ENCODE assay signal across 6 cellular contexts in genomic region chr11:112048256-112048655, GRCh38. TPM values are rescaled to one million over a fixed set of nuclear protein-coding genes. Genes with fewer than 3 reads are reported as not detected.
A peak's percentile ranks its signal among the peaks of the same experiment; 100 is the strongest.
DNase-seq lines count a peak whose midpoint lies in the region; ATAC-seq, FAIRE-seq and TF ChIP-seq lines count a peak whose summit lies in the region.
"Not testable (repeated sequence)": the region's sequence is repeated elsewhere in the genome, so short reads cannot be mapped to it uniquely, and the experiment has no call there.

No MANE protein-coding gene starts in this region.

- H3K4me1 ChIP-seq in ACC112 (ENCODE audit: control insufficient read depth, insufficient read depth, low read length, unreplicated experiment) (peaks cover 11% of the 10 kb centered on the region), K562 (replicated peaks in 1 of 2; ENCODE audit: control insufficient read depth in 2 of 2, insufficient read depth in 2 of 2, low read length in 2 of 2) (peaks cover 3 to 17% of the 10 kb centered on the region in 2 experiments; a peak in 4 of 5 replicates)

- DNase-seq in RWPE1 (ENCODE audit: low spot score); activated CD4-positive, alpha-beta T cell treated with anti-CD3 and anti-CD28 coated beads, Interleukin-2, amount 10 ng/mL, durations not matched to agents 7 days and 5 days; K562 (ENCODE audit: extremely low read depth in 1 of 4, low spot score in 3 of 4); nephron progenitor cell: not testable (repeated sequence)

- H3K36me3 Mint-ChIP-seq in IgD-negative memory B cell (peaks cover 10% of the 10 kb centered on the region), nephron progenitor cell (ENCODE audit: low read depth) (peaks cover 94% of the 10 kb centered on the region)
- H3K36me3 Mint-ChIP-seq in activated CD4-positive, alpha-beta T cell treated with anti-CD3 and anti-CD28 coated beads, Interleukin-2, amount 10 ng/mL, durations not matched to agents 7 days and 5 days (ENCODE audit: low read depth), result peaks cover 72% of the 10 kb centered on the region

- H3K36me3 ChIP-seq in ACC112 (ENCODE audit: insufficient read depth, low read length), result peaks cover 24% of the 10 kb centered on the region
- H3K36me3 ChIP-seq in K562 (ENCODE audit: control insufficient read depth, insufficient read depth, low read length), result peaks cover 89% of the 10 kb centered on the region

- FAIRE-seq in K562 (lab: Jason Lieb, UNC), result not testable (repeated sequence)

- TF ChIP-seq CTCF in RWPE1 (conservative IDR thresholded peaks at IDR 0.05; ENCODE audit: low read depth); K562 (IDR thresholded peaks at IDR 0.05 in 2 of 3, conservative IDR thresholded peaks at IDR 0.05 in 1 of 3; ENCODE audit: insufficient read depth in 2 of 3, low read depth in 1 of 3, low read length in 3 of 3); nephron progenitor cell (IDR thresholded peaks at IDR 0.05): not testable (repeated sequence)

- not testable (repeated sequence) for TF ChIP-seq EP300 in K562 (IDR thresholded peaks at IDR 0.05; ENCODE audit: low read length)

- H4K20me1 ChIP-seq in K562 (replicated peaks; ENCODE audit: control insufficient read depth, insufficient read depth, low read length), result not testable (repeated sequence)

- H3K9me1 ChIP-seq in K562 (ENCODE audit: control insufficient read depth, insufficient read depth, low read length), result not testable (repeated sequence)

- not testable (repeated sequence) for H3K9ac ChIP-seq in K562 (ENCODE audit: insufficient read depth in 1 of 2, low read depth in 2 of 2, low read length in 2 of 2)

- TF ChIP-seq RAD21 in K562 (CRISPR knock-in tag; conservative IDR thresholded peaks at IDR 0.05 in 1 of 2, IDR thresholded peaks at IDR 0.05 in 1 of 2), result not testable (repeated sequence)

- not testable (repeated sequence) for H3K9me3 ChIP-seq in K562 (replicated peaks; ENCODE audit: control insufficient read depth, insufficient read depth, low read depth, low read length)

- not testable (repeated sequence) for BruUV-seq in K562 (replicated peaks; lab: Mats Ljungman, UMichigan)

- CTCF ChIA-PET in RWPE1 (lab: Yijun Ruan, JAX); activated CD4-positive, alpha-beta T cell treated with anti-CD3 and anti-CD28 coated beads, Interleukin-2, amount 10 ng/mL, durations not matched to agents 7 days and 5 days (lab: Charles Lee); K562 (lab: Yijun Ruan, JAX; ENCODE audit: low intra/inter-chr PET ratio): not testable (repeated sequence)

- not testable (repeated sequence) for H3K27me3 ChIP-seq in ACC112 (ENCODE audit: insufficient read depth, low read length); K562 (ENCODE audit: control insufficient read depth in 2 of 2, insufficient read depth in 2 of 2, low read length in 2 of 2)

- H2AFZ ChIP-seq in ACC112 (ENCODE audit: low read length, unreplicated experiment); K562 (ENCODE audit: low read depth, low read length): not testable (repeated sequence)

- peak overlapping the region; percentile 59 to 93 (median 65) for H3K27ac Mint-ChIP-seq in IgD-negative memory B cell
- H3K27ac Mint-ChIP-seq in activated CD4-positive, alpha-beta T cell treated with anti-CD3 and anti-CD28 coated beads, Interleukin-2, amount 10 ng/mL, durations not matched to agents 7 days and 5 days, result peak overlapping the region; percentile 62
- peak overlapping the region; percentile 15 for H3K27ac Mint-ChIP-seq in nephron progenitor cell

- H3K4me3 ChIP-seq in ACC112 (ENCODE audit: low read depth, low read length); K562: not testable (repeated sequence)

- not testable (repeated sequence) for H3K4me2 ChIP-seq in K562 (ENCODE audit: insufficient read depth, low read length)

- WGBS in K562 (ENCODE audit: insufficient coverage, low coverage, missing lambda C conversion rate), result 92% methylated on average over 3 of the region's 3 CpGs

- not testable (repeated sequence) for H3K9me3 Mint-ChIP-seq in IgD-negative memory B cell; activated CD4-positive, alpha-beta T cell treated with anti-CD3 and anti-CD28 coated beads, Interleukin-2, amount 10 ng/mL, durations not matched to agents 7 days and 5 days
- peaks cover 29% of the 10 kb centered on the region for H3K9me3 Mint-ChIP-seq in nephron progenitor cell

- intact Hi-C loops in K562 (cut with micrococcal nuclease), result not testable (repeated sequence)

- peak overlapping the region; percentile 46 for H3K27ac ChIP-seq in ACC112 (ENCODE audit: low read depth, low read length)
- H3K27ac ChIP-seq in RWPE1, result peak overlapping the region; percentile 58
- not testable (repeated sequence) for H3K27ac ChIP-seq in K562 (ENCODE audit: extremely low read depth, low read depth, low read length)

- TF ChIP-seq POLR2A in K562 (conservative IDR thresholded peaks at IDR 0.05), result not testable (repeated sequence)

- not testable (repeated sequence) for ATAC-seq in K562

- not testable (repeated sequence) for H3K27me3 Mint-ChIP-seq in IgD-negative memory B cell; activated CD4-positive, alpha-beta T cell treated with anti-CD3 and anti-CD28 coated beads, Interleukin-2, amount 10 ng/mL, durations not matched to agents 7 days and 5 days; nephron progenitor cell (ENCODE audit: low read depth, poor library complexity)

- H3K4me3 Mint-ChIP-seq in IgD-negative memory B cell, result peak overlapping the region; percentile 6 to 81 (median 34)
- H3K4me3 Mint-ChIP-seq in activated CD4-positive, alpha-beta T cell treated with anti-CD3 and anti-CD28 coated beads, Interleukin-2, amount 10 ng/mL, durations not matched to agents 7 days and 5 days; nephron progenitor cell: not testable (repeated sequence)

- H3K79me2 ChIP-seq in ACC112 (ENCODE audit: control insufficient read depth, insufficient read depth, low read length, unreplicated experiment), result not testable (repeated sequence)
- peaks cover 45% of the 10 kb centered on the region for H3K79me2 ChIP-seq in K562 (ENCODE audit: control insufficient read depth, insufficient read depth, low read length)

- in situ Hi-C loops in K562 (cut with MboI), result not testable (repeated sequence)

- peaks cover 35 to 46% (median 41%) of the 10 kb centered on the region in 3 donors for H3K4me1 Mint-ChIP-seq in IgD-negative memory B cell
- H3K4me1 Mint-ChIP-seq in activated CD4-positive, alpha-beta T cell treated with anti-CD3 and anti-CD28 coated beads, Interleukin-2, amount 10 ng/mL, durations not matched to agents 7 days and 5 days, result peaks cover 15% of the 10 kb centered on the region
- not testable (repeated sequence) for H3K4me1 Mint-ChIP-seq in nephron progenitor cell

- POLR2A ChIA-PET in RWPE1 (lab: Yijun Ruan, JAX; ENCODE audit: low non-redundant PET) (interaction anchor here (0.6 kb wide), 1 partner anchor 44 kb away, joined by 4 read pairs; no protein-coding TSS in a partner anchor), K562 (lab: Yijun Ruan, JAX) (interaction anchor here (0.6 kb wide), 1 partner anchor 30 kb away, joined by 5 read pairs; no protein-coding TSS in a partner anchor)
- POLR2A ChIA-PET in activated CD4-positive, alpha-beta T cell treated with anti-CD3 and anti-CD28 coated beads, Interleukin-2, amount 10 ng/mL, durations not matched to agents 7 days and 5 days (lab: Charles Lee), result not testable (repeated sequence)

RNA-seq across cellular contexts. Expression of gene DLAT, which starts 23.0 kb away (rescaled TPM):
- 27.8 TPM for polyA plus RNA-seq in IgD-negative memory B cell
- total RNA-seq in activated CD4-positive, alpha-beta T cell treated with anti-CD3 and anti-CD28 coated beads, Interleukin-2, amount 10 ng/mL, durations not matched to agents 7 days and 5 days, result 10 to 100 TPM; 27.7 to 31.6 TPM
- 37.3 and 58.2 TPM in 2 replicates for total RNA-seq in K562 (2011; cell fraction: chromatin; rRNA removed; ENCODE audit: low replicate concordance)
- 27.2 and 29.3 TPM in 2 replicates for total RNA-seq in K562 (2011; cell fraction: nucleolus; rRNA removed)
- 30.0 and 42.1 TPM in 2 replicates for total RNA-seq in K562 (2011; cell fraction: nucleoplasm; rRNA removed)
- 98.3 and 110 TPM in 2 replicates for total RNA-seq in K562 (2014; rRNA removed)
- total RNA-seq in K562 (2014; rRNA removed; fragmentation: Illumina TruSeq; extraction: Trizol), result 130 and 140 TPM in 2 replicates
- total RNA-seq in K562 (2015; rRNA removed; fragmentation: Illumina TruSeq; extraction: Trizol), result 113 and 125 TPM in 2 replicates
- 111 and 112 TPM in 2 replicates for total RNA-seq in K562 (2021)
- 95.1 and 105 TPM in 2 replicates for polyA plus RNA-seq in K562 (2011; rRNA removed)
- 43.0 and 56.9 TPM in 2 replicates for polyA plus RNA-seq in K562 (2011; cell fraction: cytosol; rRNA removed)
- 24.3 and 31.4 TPM in 2 replicates for polyA plus RNA-seq in K562 (2011; cell fraction: nucleus; rRNA removed)
- polyA plus RNA-seq in K562 (2012), result 51.6 and 79.9 TPM in 2 replicates
- 129 and 152 TPM in 2 replicates for polyA plus RNA-seq in K562 (2014; fragmentation: Illumina TruSeq; extraction: Trizol)
- polyA plus RNA-seq in K562 (2014; fragmentation: Nextera tagmentation; extraction: Ambion mirVana), result 10 to 100 TPM; 41.7 to 47.6 TPM
- polyA plus RNA-seq in K562 (2014; rRNA removed), result 83.9 and 85.9 TPM in 2 replicates
- polyA minus RNA-seq in K562 (2011; rRNA and poly(A)+ RNA removed), result 134 and 147 TPM in 2 replicates
- 72.1 and 96.2 TPM in 2 replicates for polyA minus RNA-seq in K562 (2011; cell fraction: cytosol; rRNA and poly(A)+ RNA removed)
- polyA minus RNA-seq in K562 (2011; cell fraction: nucleus; rRNA and poly(A)+ RNA removed), result 22.3 and 35.3 TPM in 2 replicates

RNA-seq across cellular contexts. Expression of gene PIH1D2, which starts 25.6 kb away (rescaled TPM):
- polyA plus RNA-seq in IgD-negative memory B cell (not detected), K562 (2011; rRNA removed) (1.8 and 3.8 TPM in 2 replicates), K562 (2014; fragmentation: Illumina TruSeq; extraction: Trizol) (2.5 and 2.8 TPM in 2 replicates), K562 (2014; fragmentation: Nextera tagmentation; extraction: Ambion mirVana) (1 to 10 TPM; 3.9 to 5.4 TPM), K562 (2014; rRNA removed) (1.2 and 1.6 TPM in 2 replicates)
- total RNA-seq in activated CD4-positive, alpha-beta T cell treated with anti-CD3 and anti-CD28 coated beads, Interleukin-2, amount 10 ng/mL, durations not matched to agents 7 days and 5 days, result under 1 TPM in 1 of 2 experiments, not detected in 1; 0.27 TPM
- 0.97 and 1.5 TPM in 2 replicates for total RNA-seq in K562 (2011; cell fraction: chromatin; rRNA removed; ENCODE audit: low replicate concordance)
- total RNA-seq in K562 (2011; cell fraction: nucleolus; rRNA removed), result 0.79 and 1.3 TPM in 2 replicates
- 1.0 and 1.9 TPM in 2 replicates for total RNA-seq in K562 (2011; cell fraction: nucleoplasm; rRNA removed)
- total RNA-seq in K562 (2014; rRNA removed) (1.5 and 2.1 TPM in 2 replicates), K562 (2014; rRNA removed; fragmentation: Illumina TruSeq; extraction: Trizol) (3.3 and 3.5 TPM in 2 replicates), K562 (2015; rRNA removed; fragmentation: Illumina TruSeq; extraction: Trizol) (1.7 and 3.0 TPM in 2 replicates), K562 (2021) (1.3 and 1.5 TPM in 2 replicates)
- polyA plus RNA-seq in K562 (2011; cell fraction: cytosol; rRNA removed), result 0.68 and 0.69 TPM in 2 replicates
- 1.8 and 2.5 TPM in 2 replicates for polyA plus RNA-seq in K562 (2011; cell fraction: nucleus; rRNA removed)
- polyA plus RNA-seq in K562 (2012), result 1.6 and 1.8 TPM in 2 replicates
- 1.4 and 1.5 TPM in 2 replicates for polyA minus RNA-seq in K562 (2011; rRNA and poly(A)+ RNA removed)
- polyA minus RNA-seq in K562 (2011; cell fraction: cytosol; rRNA and poly(A)+ RNA removed), result 0.86 TPM in 1 of 2 replicates, not detected in the other
- polyA minus RNA-seq in K562 (2011; cell fraction: nucleus; rRNA and poly(A)+ RNA removed), result 0.67 and 0.81 TPM in 2 replicates

RNA-seq across cellular contexts. Expression of gene NKAPD1, which starts 25.8 kb away (rescaled TPM):
- polyA plus RNA-seq in IgD-negative memory B cell, result 18.7 TPM
- 10 to 100 TPM; 25.3 to 25.6 TPM for total RNA-seq in activated CD4-positive, alpha-beta T cell treated with anti-CD3 and anti-CD28 coated beads, Interleukin-2, amount 10 ng/mL, durations not matched to agents 7 days and 5 days
- 13.4 and 33.1 TPM in 2 replicates for total RNA-seq in K562 (2011; cell fraction: chromatin; rRNA removed; ENCODE audit: low replicate concordance)
- total RNA-seq in K562 (2011; cell fraction: nucleolus; rRNA removed), result 11.7 and 11.8 TPM in 2 replicates
- 20.8 and 32.0 TPM in 2 replicates for total RNA-seq in K562 (2011; cell fraction: nucleoplasm; rRNA removed)
- 26.8 and 28.2 TPM in 2 replicates for total RNA-seq in K562 (2014; rRNA removed)
- total RNA-seq in K562 (2014; rRNA removed; fragmentation: Illumina TruSeq; extraction: Trizol), result 49.7 and 62.0 TPM in 2 replicates
- total RNA-seq in K562 (2015; rRNA removed; fragmentation: Illumina TruSeq; extraction: Trizol), result 54.1 and 56.6 TPM in 2 replicates
- total RNA-seq in K562 (2021), result 25.7 and 28.1 TPM in 2 replicates
- polyA plus RNA-seq in K562 (2011; rRNA removed), result 21.8 and 31.9 TPM in 2 replicates
- polyA plus RNA-seq in K562 (2011; cell fraction: cytosol; rRNA removed), result 6.6 and 11.7 TPM in 2 replicates
- polyA plus RNA-seq in K562 (2011; cell fraction: nucleus; rRNA removed), result 16.0 and 17.8 TPM in 2 replicates
- 25.6 and 27.9 TPM in 2 replicates for polyA plus RNA-seq in K562 (2012)
- polyA plus RNA-seq in K562 (2014; fragmentation: Illumina TruSeq; extraction: Trizol), result 50.7 and 73.5 TPM in 2 replicates
- polyA plus RNA-seq in K562 (2014; fragmentation: Nextera tagmentation; extraction: Ambion mirVana), result 10 to 100 TPM; 14.1 to 18.3 TPM
- polyA plus RNA-seq in K562 (2014; rRNA removed), result 29.3 and 45.9 TPM in 2 replicates
- polyA minus RNA-seq in K562 (2011; rRNA and poly(A)+ RNA removed), result 36.4 and 38.6 TPM in 2 replicates
- 8.2 and 19.0 TPM in 2 replicates for polyA minus RNA-seq in K562 (2011; cell fraction: cytosol; rRNA and poly(A)+ RNA removed)
- 12.9 and 21.2 TPM in 2 replicates for polyA minus RNA-seq in K562 (2011; cell fraction: nucleus; rRNA and poly(A)+ RNA removed)

RNA-seq across cellular contexts. Expression of gene TIMM8B, which starts 38.3 kb away (rescaled TPM):
- 55.9 TPM for polyA plus RNA-seq in IgD-negative memory B cell
- 10 to 100 TPM; 46.4 to 51.4 TPM for total RNA-seq in activated CD4-positive, alpha-beta T cell treated with anti-CD3 and anti-CD28 coated beads, Interleukin-2, amount 10 ng/mL, durations not matched to agents 7 days and 5 days
- total RNA-seq in K562 (2011; cell fraction: chromatin; rRNA removed; ENCODE audit: low replicate concordance), result 15.0 and 19.8 TPM in 2 replicates
- 27.7 and 34.7 TPM in 2 replicates for total RNA-seq in K562 (2011; cell fraction: nucleolus; rRNA removed)
- 27.4 and 37.3 TPM in 2 replicates for total RNA-seq in K562 (2011; cell fraction: nucleoplasm; rRNA removed)
- 145 and 209 TPM in 2 replicates for total RNA-seq in K562 (2014; rRNA removed)
- 108 and 117 TPM in 2 replicates for total RNA-seq in K562 (2014; rRNA removed; fragmentation: Illumina TruSeq; extraction: Trizol)
- 106 and 117 TPM in 2 replicates for total RNA-seq in K562 (2015; rRNA removed; fragmentation: Illumina TruSeq; extraction: Trizol)
- total RNA-seq in K562 (2021), result 104 and 113 TPM in 2 replicates
- 124 and 175 TPM in 2 replicates for polyA plus RNA-seq in K562 (2011; rRNA removed)
- polyA plus RNA-seq in K562 (2011; cell fraction: cytosol; rRNA removed), result 126 and 165 TPM in 2 replicates
- 89.6 and 91.5 TPM in 2 replicates for polyA plus RNA-seq in K562 (2011; cell fraction: nucleus; rRNA removed)
- 85.4 and 177 TPM in 2 replicates for polyA plus RNA-seq in K562 (2012)
- polyA plus RNA-seq in K562 (2014; fragmentation: Illumina TruSeq; extraction: Trizol), result 95.8 and 105 TPM in 2 replicates
- polyA plus RNA-seq in K562 (2014; fragmentation: Nextera tagmentation; extraction: Ambion mirVana), result 100 to 1,000 TPM; 325 to 338 TPM
- polyA plus RNA-seq in K562 (2014; rRNA removed), result 200 and 208 TPM in 2 replicates
- polyA minus RNA-seq in K562 (2011; rRNA and poly(A)+ RNA removed), result 41.4 and 45.7 TPM in 2 replicates
- 14.5 and 20.1 TPM in 2 replicates for polyA minus RNA-seq in K562 (2011; cell fraction: cytosol; rRNA and poly(A)+ RNA removed)
- 17.5 and 27.4 TPM in 2 replicates for polyA minus RNA-seq in K562 (2011; cell fraction: nucleus; rRNA and poly(A)+ RNA removed)

RNA-seq across cellular contexts. Expression of gene SDHD, which starts 38.4 kb away (rescaled TPM):
- polyA plus RNA-seq in IgD-negative memory B cell, result 142 TPM
- 10 to 100 TPM; 87.6 to 97.1 TPM for total RNA-seq in activated CD4-positive, alpha-beta T cell treated with anti-CD3 and anti-CD28 coated beads, Interleukin-2, amount 10 ng/mL, durations not matched to agents 7 days and 5 days
- 36.9 and 54.3 TPM in 2 replicates for total RNA-seq in K562 (2011; cell fraction: chromatin; rRNA removed; ENCODE audit: low replicate concordance)
- 66.0 and 67.4 TPM in 2 replicates for total RNA-seq in K562 (2011; cell fraction: nucleolus; rRNA removed)
- 67.2 and 80.8 TPM in 2 replicates for total RNA-seq in K562 (2011; cell fraction: nucleoplasm; rRNA removed)
- total RNA-seq in K562 (2014; rRNA removed), result 117 and 150 TPM in 2 replicates
- total RNA-seq in K562 (2014; rRNA removed; fragmentation: Illumina TruSeq; extraction: Trizol), result 239 and 242 TPM in 2 replicates
- 156 and 174 TPM in 2 replicates for total RNA-seq in K562 (2015; rRNA removed; fragmentation: Illumina TruSeq; extraction: Trizol)
- total RNA-seq in K562 (2021), result 176 and 197 TPM in 2 replicates
- 276 and 303 TPM in 2 replicates for polyA plus RNA-seq in K562 (2011; rRNA removed)
- 544 and 575 TPM in 2 replicates for polyA plus RNA-seq in K562 (2011; cell fraction: cytosol; rRNA removed)
- 122 and 139 TPM in 2 replicates for polyA plus RNA-seq in K562 (2011; cell fraction: nucleus; rRNA removed)
- polyA plus RNA-seq in K562 (2012), result 150 and 211 TPM in 2 replicates
- 201 and 215 TPM in 2 replicates for polyA plus RNA-seq in K562 (2014; fragmentation: Illumina TruSeq; extraction: Trizol)
- polyA plus RNA-seq in K562 (2014; fragmentation: Nextera tagmentation; extraction: Ambion mirVana), result 1,000 to 10,000 TPM; 1,105 to 1,225 TPM
- polyA plus RNA-seq in K562 (2014; rRNA removed), result 215 and 243 TPM in 2 replicates
- 281 and 364 TPM in 2 replicates for polyA minus RNA-seq in K562 (2011; rRNA and poly(A)+ RNA removed)
- 120 and 142 TPM in 2 replicates for polyA minus RNA-seq in K562 (2011; cell fraction: cytosol; rRNA and poly(A)+ RNA removed)
- 27.1 and 46.9 TPM in 2 replicates for polyA minus RNA-seq in K562 (2011; cell fraction: nucleus; rRNA and poly(A)+ RNA removed)

Comparison
In these comparisons a context has a peak if more than half of its experiments do, and no peak if none do; other contexts are left out.
1. H3K27ac Mint-ChIP-seq: peak in every context shown above with its lines; median percentile 65 in IgD-negative memory B cell; 62 in activated CD4-positive, alpha-beta T cell treated with anti-CD3 and anti-CD28 coated beads, Interleukin-2, amount 10 ng/mL, durations not matched to agents 7 days and 5 days; 15 in nephron progenitor cell.